In genomic region chr3:177838951-177839350, GRCh38 we compare ENCODE assay signal across 29 cellular contexts.
"Had no signal": no experiment of that assay in that cellular context is flagged by ENCODE, and none has a peak within 500 bp of the region (broad histone marks: within the 10 kb centered on the region; RNA-seq: fewer than 3 reads in every experiment).

No MANE protein-coding gene starts in this region.

- H3K9me3 ChIP-seq: heart left ventricle, stomach, suprapubic skin, tibial artery, upper lobe of right lung had no signal

- DNase-seq: activated B cell treated with CpG ODN at 0.5 μM for 24 hours; activated CD4-positive, alpha-beta T cell treated with anti-CD3 and anti-CD28 coated beads, Interleukin-2, amount 50 U/mL, for 1 hour; activated CD8-positive, alpha-beta T cell treated with anti-CD3 and anti-CD28 coated beads for 36 hours; activated gamma-delta T cell treated with Interleukin-2 at 50 U/mL for 16 hours; activated naive CD4-positive, alpha-beta T cell treated with anti-CD3 and anti-CD28 coated beads, Interleukin-2, amount 50 U/mL, for 16 hours; activated T-cell treated with anti-CD3 and anti-CD28 coated beads, Interleukin-2, amount 50 U/mL, for 4 hours; amniotic stem cell; brain microvascular endothelial cell; endodermal cell; foreskin fibroblast; heart left ventricle; hypothalamus; immature natural killer cell; kidney; left colon; natural killer cell; stimulated activated CD4-positive, alpha-beta T cell treated with anti-CD3 and anti-CD28 coated beads, Interleukin-4, amount 100 ng/mL, for 4 hours; stimulated activated CD8-positive, alpha-beta memory T cell treated with anti-CD3 and anti-CD28 coated beads, Interleukin-4, amount 100 ng/mL, for 48 hours; stomach; T-helper 17 cell; T1000; tibial artery; upper lobe of right lung had no signal

- H3K27ac ChIP-seq: brain microvascular endothelial cell, heart left ventricle, skin epidermis, stomach, suprapubic skin, tibial artery, upper lobe of right lung had no signal

- H3K27me3 ChIP-seq: brain microvascular endothelial cell, heart left ventricle, stomach, suprapubic skin, tibial artery, upper lobe of right lung had no signal

- H3K4me3 ChIP-seq: heart left ventricle, skin epidermis, stomach, suprapubic skin, tibial artery, upper lobe of right lung had no signal

- ATAC-seq: activated CD8-positive, alpha-beta T cell treated with anti-CD3 and anti-CD28 coated beads for 36 hours; activated T-cell treated with anti-CD3 and anti-CD28 coated beads, Interleukin-2, amount 50 U/mL, for 4 hours; activated T-helper 17 cell treated with anti-CD3 and anti-CD28 coated beads, Interleukin-2, amount 50 U/mL, for 72 hours; esophagus mucosa; heart left ventricle; left colon; natural killer cell; sciatic nerve; stimulated activated memory B cell treated with anti-CD40 and anti-IgM and Interleukin-4, amounts not matched to agents 10 μg/mL and 1 μg/mL and 100 μg/mL, for 72 hours; T-helper 17 cell; upper lobe of right lung had no signal

- H3K36me3 ChIP-seq: brain microvascular endothelial cell, heart left ventricle, stomach, suprapubic skin, tibial artery, upper lobe of right lung had no signal
